8 cellular contexts compared by ENCODE assay signal in the genomic region with DNA sequence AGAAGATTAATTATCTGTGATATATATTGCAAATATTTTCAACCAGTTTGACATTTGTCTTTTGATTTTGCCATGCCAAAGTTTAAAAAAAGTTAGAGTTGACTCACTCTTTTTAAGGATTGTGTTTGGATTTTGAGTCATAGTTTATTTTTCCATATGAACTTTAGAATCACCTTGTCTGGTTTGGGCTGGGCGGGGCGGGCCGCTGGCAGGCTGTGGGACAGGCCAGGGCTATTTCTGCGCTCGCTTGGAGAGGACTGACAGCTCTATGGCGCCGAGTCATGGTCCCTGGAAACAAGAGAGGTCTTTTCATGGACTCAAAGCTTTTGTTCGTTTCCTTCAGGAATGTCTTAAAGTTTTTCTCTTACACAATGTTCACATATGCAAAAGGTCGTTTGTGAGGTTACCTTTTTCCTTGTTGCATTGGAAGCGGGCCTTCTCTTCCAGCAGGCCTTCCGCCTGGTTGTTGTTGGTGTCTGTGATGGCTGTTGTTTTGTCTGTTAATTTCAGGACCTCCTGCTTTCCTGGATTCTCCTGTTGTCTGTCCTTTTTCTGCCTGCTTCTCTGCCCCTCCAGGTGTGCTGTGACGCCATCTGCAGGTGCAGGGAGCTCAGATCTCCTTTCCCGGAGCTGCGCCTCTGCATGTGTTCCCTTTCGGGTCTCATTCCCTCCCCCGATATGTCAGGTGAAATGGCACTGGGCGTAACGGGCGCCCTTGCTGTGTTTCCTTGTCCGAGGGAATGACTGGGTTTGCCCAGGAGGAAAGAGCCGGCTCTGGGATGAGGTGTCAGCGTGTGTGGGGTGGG. TPM values are rescaled to one million over a fixed set of nuclear protein-coding genes. Genes with fewer than 3 reads are reported as not detected.
DNase-seq lines count a peak whose midpoint lies in the region; ATAC-seq lines count a peak whose summit lies in the region.

No MANE protein-coding gene starts in this region.

- H3K4me3 Mint-ChIP-seq in immature natural killer cell: peak overlapping the region in 1 of 5 donors; percentile 9
- no peak overlapping the region for H3K4me3 Mint-ChIP-seq in stimulated activated memory B cell treated with anti-CD40 and anti-IgM and Interleukin-4, amounts not matched to agents 10 μg/mL and 1 μg/mL and 100 μg/mL, for 72 hours

- peak; percentile 68 for DNase-seq in HT-29 (ENCODE audit: low spot score)
- DNase-seq in astrocyte of the hippocampus (ENCODE audit: low read depth, low spot score): peak; percentile 87
- no peak for DNase-seq in immature natural killer cell
- DNase-seq in stimulated activated CD4-positive, alpha-beta T cell treated with anti-CD3 and anti-CD28 coated beads, Interleukin-4, amount 100 ng/mL, for 1 hour: no peak
- no peak for DNase-seq in NCI-H82 treated with DMSO at 0.1 percent for 48 hours (lab: John Stamatoyannopoulos, UW; ENCODE audit: unreplicated experiment)

- H3K4me1 Mint-ChIP-seq in immature natural killer cell: peaks cover 80 to 83% of the 10 kb centered on the region in 2 donors
- H3K4me1 Mint-ChIP-seq in stimulated activated memory B cell treated with anti-CD40 and anti-IgM and Interleukin-4, amounts not matched to agents 10 μg/mL and 1 μg/mL and 100 μg/mL, for 72 hours: peaks cover 97% of the 10 kb centered on the region

- no peak for ATAC-seq in stimulated activated memory B cell treated with anti-CD40 and anti-IgM and Interleukin-4, amounts not matched to agents 10 μg/mL and 1 μg/mL and 100 μg/mL, for 72 hours
- ATAC-seq in HG02938 (IDR thresholded peaks at IDR 0.05; ENCODE audit: unreplicated experiment) (no peak), GM19328 (IDR thresholded peaks at IDR 0.05; ENCODE audit: unreplicated experiment) (no peak)

- H3K36me3 Mint-ChIP-seq in immature natural killer cell: peaks cover 0 to 4% (median 0%) of the 10 kb centered on the region in 3 donors
- H3K36me3 Mint-ChIP-seq in stimulated activated memory B cell treated with anti-CD40 and anti-IgM and Interleukin-4, amounts not matched to agents 10 μg/mL and 1 μg/mL and 100 μg/mL, for 72 hours: peaks cover 20% of the 10 kb centered on the region

- H3K27ac Mint-ChIP-seq in immature natural killer cell: peak overlapping the region in 5 of 6 donors; percentile 8 to 90 (median 84)
- H3K27ac Mint-ChIP-seq in stimulated activated memory B cell treated with anti-CD40 and anti-IgM and Interleukin-4, amounts not matched to agents 10 μg/mL and 1 μg/mL and 100 μg/mL, for 72 hours: peak overlapping the region; percentile 90

- peaks cover 23 to 34% (median 27%) of the 10 kb centered on the region in 3 donors for H3K27me3 Mint-ChIP-seq in immature natural killer cell (ENCODE audit: low read depth in 3 of 3)
- H3K27me3 Mint-ChIP-seq in stimulated activated memory B cell treated with anti-CD40 and anti-IgM and Interleukin-4, amounts not matched to agents 10 μg/mL and 1 μg/mL and 100 μg/mL, for 72 hours: no peaks in the 10 kb centered on the region

- H3K9me3 Mint-ChIP-seq in immature natural killer cell: peaks cover 0 to 3% (median 0%) of the 10 kb centered on the region in 6 donors
- H3K9me3 Mint-ChIP-seq in stimulated activated memory B cell treated with anti-CD40 and anti-IgM and Interleukin-4, amounts not matched to agents 10 μg/mL and 1 μg/mL and 100 μg/mL, for 72 hours: no peaks in the 10 kb centered on the region

RNA-seq across cellular contexts. Expression of a gene that starts 53.8 kb away (rescaled TPM):
- total RNA-seq in HT-29 (2014; rRNA removed; shearing (Covaris generic)): 18.0 and 22.7 TPM in 2 replicates
- 1 to 10 TPM in 1 of 3 donors, under 1 TPM in 2; 0.30 to 1.7 (median 0.48) TPM for polyA plus RNA-seq in immature natural killer cell

Comparison
In these comparisons a context has a peak if more than half of its experiments do, and no peak if none do; other contexts are left out.
1. DNase-seq: peak in HT-29 (single experiment) and astrocyte of the hippocampus (single experiment); none in immature natural killer cell (0 of 3), stimulated activated CD4-positive, alpha-beta T cell treated with anti-CD3 and anti-CD28 coated beads, Interleukin-4, amount 100 ng/mL, for 1 hour (single experiment) and NCI-H82 treated with DMSO at 0.1 percent for 48 hours (single experiment).